8 cellular contexts compared by ENCODE assay signal in genomic region chr9:123928471-123929176, GRCh38. TPM values are rescaled to one million over a fixed set of nuclear protein-coding genes. Genes with fewer than 3 reads are reported as not detected.
A peak's percentile ranks its signal among the peaks of the same experiment; 100 is the strongest.
DNase-seq lines count a peak whose midpoint lies in the region; ATAC-seq, FAIRE-seq and TF ChIP-seq lines count a peak whose summit lies in the region.

No MANE protein-coding gene starts in this region.

- H3K79me2 ChIP-seq in OCI-LY1 (ENCODE audit: insufficient read depth, low read length), result 0 out of 2 replicates have a peak, but pooled peaks cover 6% of the 10 kb centered on the region
- peaks cover 4% of the 10 kb centered on the region for H3K79me2 ChIP-seq in mesendoderm (ENCODE audit: control insufficient read depth, insufficient read depth, low read length)

- no CpG with 5 or more reads among the region's 7 CpGs for WGBS in mesendoderm (ENCODE audit: extremely low coverage, insufficient coverage, low lambda C conversion rate)

- peak overlapping the region; percentile 77 for H3K56ac ChIP-seq in mesendoderm (ENCODE audit: low read length)

- H3K9ac ChIP-seq in OCI-LY1 (ENCODE audit: low read length), result peak overlapping the region; percentile 95
- H3K9ac ChIP-seq in mesendoderm (ENCODE audit: low read length), result peak overlapping the region; percentile 64

- H4K8ac ChIP-seq in mesendoderm (ENCODE audit: low read depth, low read length), result no peak overlapping the region

- H3K36me3 ChIP-seq in GM06990 (ENCODE audit: control insufficient read depth, insufficient read depth, low read length) (no peaks in the 10 kb centered on the region; the same call in 1 of the 2 replicates), OCI-LY1 (ENCODE audit: insufficient read depth, low read length) (no peaks in the 10 kb centered on the region; the same call in 1 of the 2 replicates), mesendoderm (ENCODE audit: control insufficient read depth, insufficient read depth, low read length) (no peaks in the 10 kb centered on the region)

- peaks cover 8% of the 10 kb centered on the region for H3K79me1 ChIP-seq in mesendoderm (ENCODE audit: low read length)

- H2BK15ac ChIP-seq in mesendoderm (replicated peaks; ENCODE audit: low read depth), result no peak overlapping the region

- H3K9me2 ChIP-seq in OCI-LY1 (ENCODE audit: low read depth, low read length), result no peaks in the 10 kb centered on the region

- H3K4ac ChIP-seq in mesendoderm (ENCODE audit: low read depth, low read length), result no peak overlapping the region

- peak overlapping the region; percentile 100 for H3K4me2 ChIP-seq in OCI-LY1 (ENCODE audit: low read length)
- H3K4me2 ChIP-seq in mesendoderm (ENCODE audit: low read length), result peak overlapping the region; percentile 28

- no peak for FAIRE-seq in frontal cortex (lab: Jason Lieb, UNC)

- H2BK5ac ChIP-seq in mesendoderm (ENCODE audit: low read length), result no peak overlapping the region

- no peak overlapping the region for H3K18ac ChIP-seq in mesendoderm (ENCODE audit: low read length)

- peak overlapping the region; percentile 72 for H3K4me3 ChIP-seq in GM06990 (replicated peaks; ENCODE audit: low read depth, low read length)
- H3K4me3 ChIP-seq in OCI-LY1 (ENCODE audit: low read depth, low read length, poor library complexity, severe bottlenecking), result peak overlapping the region; percentile 97
- peak overlapping the region; percentile 67 for H3K4me3 ChIP-seq in choroid plexus epithelial cell (ENCODE audit: low read depth, low read length)
- peak overlapping the region; percentile 57 for H3K4me3 ChIP-seq in mesendoderm (ENCODE audit: low read length)

- no peak overlapping the region for H3K23ac ChIP-seq in mesendoderm (ENCODE audit: low read length)

- H4K5ac ChIP-seq in mesendoderm (ENCODE audit: low read length), result no peak overlapping the region

- TF ChIP-seq CTCF in GM06990 (IDR thresholded peaks at IDR 0.05; ENCODE audit: insufficient read depth, low read length, poor library complexity, severe bottlenecking) (peak; percentile 29), OCI-LY1 (IDR thresholded peaks at IDR 0.05; ENCODE audit: low read length) (peak; percentile 25; the same call in 1 of the 2 replicates), choroid plexus epithelial cell (conservative IDR thresholded peaks at IDR 0.05; ENCODE audit: low read depth, low read length) (no peak)

- no peaks in the 10 kb centered on the region for H4K20me1 ChIP-seq in OCI-LY1 (ENCODE audit: insufficient read depth, low read length)

- H3K27me3 ChIP-seq in GM06990 (replicated peaks; ENCODE audit: control insufficient read depth, insufficient read depth, low read length) (no peaks in the 10 kb centered on the region), OCI-LY1 (ENCODE audit: insufficient read depth, low read length) (0 out of 2 replicates have a peak, but pooled peaks cover 4% of the 10 kb centered on the region), mesendoderm (ENCODE audit: insufficient read depth, low read length, poor library complexity) (no peaks in the 10 kb centered on the region)

- peaks cover 3% of the 10 kb centered on the region; the same call in 1 of the 2 replicates for H3K9me3 ChIP-seq in OCI-LY1 (ENCODE audit: low read length)

- H3K4me1 ChIP-seq in OCI-LY1 (ENCODE audit: insufficient read depth, low read length, severe bottlenecking) (peaks cover 34% of the 10 kb centered on the region), mesendoderm (ENCODE audit: control insufficient read depth, low read depth, low read length) (peaks cover 15% of the 10 kb centered on the region)

- peak; percentile 11 for DNase-seq in GM06990 (ENCODE audit: extremely low read depth, insufficient read length)
- peak; percentile 19 for DNase-seq in choroid plexus epithelial cell (ENCODE audit: low read depth)
- DNase-seq in mesendoderm, result no peak
- no peak for DNase-seq in NCI-H748 (lab: John Stamatoyannopoulos, UW; ENCODE audit: unreplicated experiment)
- DNase-seq in frontal cortex (ENCODE audit: low spot score in 2 of 2), result no peak
- no peak for DNase-seq in GF-D8 (lab: John Stamatoyannopoulos, UW)

- H2AFZ ChIP-seq in OCI-LY1 (ENCODE audit: low read length), result no peak overlapping the region

- H3F3A ChIP-seq in OCI-LY1 (ENCODE audit: insufficient read depth, low read length), result no peaks in the 10 kb centered on the region

- H2BK120ac ChIP-seq in mesendoderm (ENCODE audit: low read depth, low read length), result no peak overlapping the region

- H2AK5ac ChIP-seq in mesendoderm (ENCODE audit: low read length), result no peak overlapping the region

- H3K27ac ChIP-seq in OCI-LY1 (ENCODE audit: low read depth, low read length, poor library complexity, severe bottlenecking) (peak overlapping the region; percentile 41), mesendoderm (ENCODE audit: low read depth, low read length) (no peak overlapping the region)

- ATAC-seq in GM18867 (IDR thresholded peaks at IDR 0.05; ENCODE audit: unreplicated experiment), result no peak

RNA-seq across cellular contexts. Expression of gene DENND1A, which starts 1.3 kb away (rescaled TPM):
- polyA plus RNA-seq in mesendoderm (2013, experiment 1 of 2), result 10.8 TPM
- polyA plus RNA-seq in mesendoderm (2013, experiment 2 of 2), result 11.3 TPM
- total RNA-seq in frontal cortex, result 17.9 TPM

Comparison
In these comparisons a context has a peak if more than half of its experiments do, and no peak if none do; other contexts are left out.
1. DNase-seq: peak in GM06990 (single experiment) and choroid plexus epithelial cell (single experiment); none in mesendoderm (single experiment), NCI-H748 (single experiment), frontal cortex (0 of 2) and GF-D8 (single experiment).
2. Peak in every context shown above with its lines, with median percentiles within 50 percentile points of each other: H3K4me3 ChIP-seq.